ENCODE assay signal across 15 cellular contexts in the genomic region with DNA sequence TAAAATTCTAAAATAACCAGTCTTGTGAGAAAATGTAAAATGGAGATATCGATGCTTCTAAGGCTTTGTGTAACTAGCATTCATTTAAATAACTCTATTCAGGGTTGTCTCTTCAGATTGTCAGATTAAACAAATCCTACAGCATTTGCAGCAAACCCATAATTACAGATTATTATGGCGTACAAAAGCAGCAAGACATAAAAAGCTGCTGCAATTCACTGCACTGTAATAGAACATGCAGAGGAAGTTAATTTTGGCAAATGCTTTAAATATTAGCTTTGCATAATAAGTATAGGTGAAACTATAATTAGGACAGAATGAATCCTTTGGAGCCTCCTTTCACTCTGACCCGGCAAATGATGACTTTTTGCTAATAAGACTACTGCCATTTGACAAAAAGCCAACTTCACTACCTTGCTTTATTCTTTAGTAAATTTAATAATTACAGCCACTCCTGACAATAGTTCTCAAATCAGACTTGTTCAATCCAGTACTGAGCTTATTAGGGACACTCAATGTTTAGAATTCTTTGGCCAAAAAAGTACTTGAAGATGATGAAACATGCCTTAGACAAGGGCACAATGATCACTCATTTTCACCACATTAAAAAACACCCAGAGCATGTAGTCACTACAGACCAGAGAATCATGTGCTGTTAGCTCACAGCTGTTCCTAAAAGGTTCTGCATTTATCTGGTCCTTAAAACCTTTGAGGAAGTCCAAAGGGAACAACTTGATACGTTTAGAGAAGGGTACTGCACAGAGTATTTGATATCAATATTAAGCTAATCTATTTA.
DNase-seq lines count a peak whose midpoint lies in the region; ATAC-seq and TF ChIP-seq lines count a peak whose summit lies in the region.
"Had no signal": no experiment of that assay in that cellular context is flagged by ENCODE, and none has a peak within 500 bp of the region (broad histone marks: within the 10 kb centered on the region; RNA-seq: fewer than 3 reads in every experiment).

No MANE protein-coding gene starts in this region.

- no peaks in the 10 kb centered on the region for H3K27me3 ChIP-seq in IMR-90 (ENCODE audit: control insufficient read depth, insufficient read depth, low read length)
- H3K27me3 ChIP-seq in CD8-positive, alpha-beta T cell (ENCODE audit: insufficient read depth, low read length), result no peaks in the 10 kb centered on the region
- H3K27me3 ChIP-seq: BE2C had no signal

- H3K4me1 ChIP-seq in IMR-90 (ENCODE audit: control insufficient read depth, insufficient read depth, low read length), result peaks cover 2% of the 10 kb centered on the region; the same call in 1 of the 2 replicates
- H3K4me1 ChIP-seq in CD8-positive, alpha-beta T cell (ENCODE audit: insufficient read depth, low read length), result no peaks in the 10 kb centered on the region

- H2BK5ac ChIP-seq in IMR-90 (ENCODE audit: low read depth, low read length, poor library complexity, severe bottlenecking), result no peak overlapping the region

- no peak overlapping the region for H4K8ac ChIP-seq in IMR-90 (ENCODE audit: low read depth in 2 of 2, low read length in 2 of 2)

- 0 out of 2 replicates have a peak, but pooled peaks cover 2% of the 10 kb centered on the region for H3K36me3 ChIP-seq in IMR-90 (ENCODE audit: control insufficient read depth, insufficient read depth, low read length)
- H3K36me3 ChIP-seq in CD8-positive, alpha-beta T cell (ENCODE audit: insufficient read depth, low read length), result peaks cover 3% of the 10 kb centered on the region

- H3K14ac ChIP-seq in IMR-90 (replicated peaks; ENCODE audit: low read depth, low read length), result no peak overlapping the region

- no peak overlapping the region for H3K27ac Mint-ChIP-seq in CD8-positive, alpha-beta T cell
- H3K27ac Mint-ChIP-seq: activated naive CD8-positive, alpha-beta T cell treated with anti-CD3 and anti-CD28 coated beads, Interleukin-2, amount 10 ng/mL, durations not matched to agents 7 days and 5 days; dendritic cell treated with granulocyte-macrophage colony-stimulating factor and Interleukin-4, amounts not matched to agents 40 ng/mL and 50 ng/mL, for 4 days; stimulated activated naive B cell treated with anti-CD40 and anti-IgM and Interleukin-4, amounts not matched to agents 10 μg/mL and 1 μg/mL and 100 μg/mL, for 72 hours had no signal

- no peak for TF ChIP-seq POLR2A in IMR-90 (IDR thresholded peaks at IDR 0.05; ENCODE audit: low read depth, low read length)

- H2AFZ ChIP-seq in IMR-90 (replicated peaks; ENCODE audit: low read length, poor library complexity), result no peak overlapping the region

- no peaks in the 10 kb centered on the region for H3K27me3 Mint-ChIP-seq in CD8-positive, alpha-beta T cell (ENCODE audit: low read depth)
- H3K27me3 Mint-ChIP-seq: activated naive CD8-positive, alpha-beta T cell treated with anti-CD3 and anti-CD28 coated beads, Interleukin-2, amount 10 ng/mL, durations not matched to agents 7 days and 5 days; dendritic cell treated with granulocyte-macrophage colony-stimulating factor and Interleukin-4, amounts not matched to agents 40 ng/mL and 50 ng/mL, for 4 days; stimulated activated naive B cell treated with anti-CD40 and anti-IgM and Interleukin-4, amounts not matched to agents 10 μg/mL and 1 μg/mL and 100 μg/mL, for 72 hours had no signal

- H4K5ac ChIP-seq in IMR-90 (ENCODE audit: low read depth, low read length), result no peak overlapping the region

- H3K4me2 ChIP-seq in IMR-90 (ENCODE audit: low read depth, low read length), result no peak overlapping the region

- TF ChIP-seq RAD21 in IMR-90 (IDR thresholded peaks at IDR 0.05; ENCODE audit: low read length), result no peak

- H3K9me3 ChIP-seq in IMR-90 (ENCODE audit: control insufficient read depth, insufficient read depth, low read length), result no peaks in the 10 kb centered on the region
- no peaks in the 10 kb centered on the region for H3K9me3 ChIP-seq in CD8-positive, alpha-beta T cell (ENCODE audit: low read length)
- H3K9me3 ChIP-seq: BE2C had no signal

- no peak overlapping the region for H2BK120ac ChIP-seq in IMR-90 (ENCODE audit: low read depth, low read length)

- no peak overlapping the region for H3K27ac ChIP-seq in IMR-90 (ENCODE audit: insufficient read depth, low read length)
- H3K27ac ChIP-seq in CD8-positive, alpha-beta T cell (ENCODE audit: low read depth, low read length), result no peak overlapping the region

- POLR2A ChIA-PET in IMR-90 (lab: Charles Lee; ENCODE audit: unreplicated experiment), result no interaction called here
- POLR2A ChIA-PET in CD8-positive, alpha-beta T cell (lab: Charles Lee), result no interaction called here

- no peak overlapping the region for H2AK5ac ChIP-seq in IMR-90 (ENCODE audit: low read depth, low read length)

- intact Hi-C loops in IMR-90 (cut with micrococcal nuclease) (no loop called here), Right ventricle myocardium superior (cut with DNase I) (no loop called here)
- intact Hi-C loops in CD8-positive, alpha-beta T cell (cut with DNase I, micrococcal nuclease), result no loop called here

- CTCF ChIA-PET in IMR-90 (lab: Yijun Ruan, JAX), result no interaction called here
- CTCF ChIA-PET in CD8-positive, alpha-beta T cell (lab: Charles Lee), result interaction anchor here (1.1 kb wide), 1 partner anchor 33 kb away, joined by 4 read pairs; no protein-coding TSS in a partner anchor

- H2AK9ac ChIP-seq in IMR-90 (replicated peaks; ENCODE audit: low read depth, low read length, poor library complexity), result no peak overlapping the region

- no peak overlapping the region for H2BK20ac ChIP-seq in IMR-90 (ENCODE audit: low read depth, low read length)

- peaks cover 3% of the 10 kb centered on the region for H3K9me3 Mint-ChIP-seq in CD8-positive, alpha-beta T cell
- H3K9me3 Mint-ChIP-seq: dendritic cell treated with granulocyte-macrophage colony-stimulating factor and Interleukin-4, amounts not matched to agents 40 ng/mL and 50 ng/mL, for 4 days had no signal

- TF ChIP-seq CTCF in AG10803 (conservative IDR thresholded peaks at IDR 0.05; ENCODE audit: low read length) (no peak), IMR-90 (conservative IDR thresholded peaks at IDR 0.05; ENCODE audit: low read depth, low read length) (no peak), fibroblast of villous mesenchyme (IDR thresholded peaks at IDR 0.05; ENCODE audit: insufficient read depth, low read depth, low read length) (no peak)
- TF ChIP-seq CTCF in CD8-positive, alpha-beta T cell (IDR thresholded peaks at IDR 0.05), result no peak

- no peak overlapping the region for H3K23ac ChIP-seq in IMR-90 (ENCODE audit: low read depth, low read length)

- no peaks in the 10 kb centered on the region for H3K79me1 ChIP-seq in IMR-90 (ENCODE audit: low read depth in 1 of 2, low read length in 2 of 2)

- no TSS peak for BruUV-seq in IMR-90 (replicated peaks; lab: Mats Ljungman, UMichigan)

- H3K4me1 Mint-ChIP-seq in CD8-positive, alpha-beta T cell (ENCODE audit: low read depth), result no peaks in the 10 kb centered on the region
- H3K4me1 Mint-ChIP-seq: stimulated activated naive B cell treated with anti-CD40 and anti-IgM and Interleukin-4, amounts not matched to agents 10 μg/mL and 1 μg/mL and 100 μg/mL, for 72 hours had no signal

- dilution Hi-C loops in IMR-90 (cut with HindIII; ENCODE audit: low sequenced_read_pairs, unreplicated experiment), result no loop called here

- H3K9ac ChIP-seq in IMR-90 (ENCODE audit: low read depth, low read length), result no peak overlapping the region

- H3K4me3 ChIP-seq in AG10803 (ENCODE audit: low read length) (no peak overlapping the region), IMR-90 (ENCODE audit: insufficient read depth, low read depth, low read length) (no peak overlapping the region), fibroblast of villous mesenchyme (ENCODE audit: low read depth, low read length) (no peak overlapping the region)
- H3K4me3 ChIP-seq in CD8-positive, alpha-beta T cell (ENCODE audit: low read depth, low read length), result no peak overlapping the region
- H3K4me3 ChIP-seq: K562 had no signal

- H3K36me3 Mint-ChIP-seq in CD8-positive, alpha-beta T cell, result peaks cover 49% of the 10 kb centered on the region

- H4K91ac ChIP-seq in IMR-90 (ENCODE audit: insufficient read depth, low read depth, low read length), result no peak overlapping the region

- H4K20me1 ChIP-seq in IMR-90 (ENCODE audit: insufficient read depth, low read length), result no peaks in the 10 kb centered on the region

- DNase-seq in AG10803 (ENCODE audit: low read depth) (peak; percentile 66), IMR-90 (peak; percentile 67), NCI-H69 (lab: John Stamatoyannopoulos, UW) (peak; percentile 98), fibroblast of villous mesenchyme (ENCODE audit: low read depth) (peak; percentile 60), NCI-H128 (lab: John Stamatoyannopoulos, UW; ENCODE audit: unreplicated experiment) (no peak), Right ventricle myocardium superior (no peak)
- DNase-seq in CD8-positive, alpha-beta T cell, result no peak
- DNase-seq: activated naive CD8-positive, alpha-beta T cell treated with anti-CD3 and anti-CD28 coated beads, Interleukin-2, amount 10 ng/mL, durations not matched to agents 7 days and 5 days; BE2C; NCI-H524 treated with DMSO at 0.1 percent for 48 hours; stimulated activated CD4-positive, alpha-beta T cell treated with anti-CD3 and anti-CD28 coated beads, Interleukin-2, amount 100 ng/mL, for 48 hours; stimulated activated naive B cell treated with anti-CD40 and anti-IgM and Interleukin-4, amounts not matched to agents 10 μg/mL and 1 μg/mL and 100 μg/mL, for 72 hours had no signal

- H2BK15ac ChIP-seq in IMR-90 (ENCODE audit: low read depth, low read length), result no peak overlapping the region

- H3K4me3 Mint-ChIP-seq in CD8-positive, alpha-beta T cell, result no peak overlapping the region
- H3K4me3 Mint-ChIP-seq: activated naive CD8-positive, alpha-beta T cell treated with anti-CD3 and anti-CD28 coated beads, Interleukin-2, amount 10 ng/mL, durations not matched to agents 7 days and 5 days; dendritic cell treated with granulocyte-macrophage colony-stimulating factor and Interleukin-4, amounts not matched to agents 40 ng/mL and 50 ng/mL, for 4 days; stimulated activated naive B cell treated with anti-CD40 and anti-IgM and Interleukin-4, amounts not matched to agents 10 μg/mL and 1 μg/mL and 100 μg/mL, for 72 hours had no signal

- H3K56ac ChIP-seq in IMR-90 (ENCODE audit: extremely low read depth, insufficient read depth, low read length), result no peak overlapping the region

- WGBS in IMR-90 (ENCODE audit: extremely low coverage in 2 of 2, insufficient read length in 1 of 2), 2 experiments, result no CpG with 5 or more reads among the region's 4 CpGs

- no peak overlapping the region for H3K18ac ChIP-seq in IMR-90 (ENCODE audit: low read depth, low read length)

- peak; percentile 72 for ATAC-seq in IMR-90 (ENCODE audit: low read depth)
- ATAC-seq in CD8-positive, alpha-beta T cell, result no peak
- ATAC-seq in GM19467 (IDR thresholded peaks at IDR 0.05; ENCODE audit: unreplicated experiment), result no peak
- ATAC-seq in Right ventricle myocardium superior (ENCODE audit: poor library complexity), result no peak
- ATAC-seq: K562; stimulated activated naive B cell treated with anti-CD40 and anti-IgM and Interleukin-4, amounts not matched to agents 10 μg/mL and 1 μg/mL and 100 μg/mL, for 72 hours had no signal

- in situ Hi-C loops in IMR-90 (cut with MboI; ENCODE audit: low sequenced_read_pairs), result no loop called here

- H3K4ac ChIP-seq in IMR-90 (ENCODE audit: low read depth, low read length), result no peak overlapping the region

- H3K9me1 ChIP-seq in IMR-90 (ENCODE audit: insufficient read depth, low read length), result peaks cover 2% of the 10 kb centered on the region; the same call in 1 of the 2 replicates

Comparison
In these comparisons a context has a peak if more than half of its experiments do, and no peak if none do; other contexts are left out.
1. DNase-seq: peak in AG10803 (single experiment), IMR-90 (single experiment), NCI-H69 (single experiment) and fibroblast of villous mesenchyme (single experiment); none in CD8-positive, alpha-beta T cell (0 of 7), NCI-H128 (single experiment) and Right ventricle myocardium superior (single experiment).